In genomic region chr5:137218896-137219295, GRCh38 we compare ENCODE assay signal across 14 cellular contexts.
DNase-seq lines count a peak whose midpoint lies in the region; ATAC-seq, FAIRE-seq and TF ChIP-seq lines count a peak whose summit lies in the region.
"Had no signal": no experiment of that assay in that cellular context is flagged by ENCODE, and none has a peak within 500 bp of the region (broad histone marks: within the 10 kb centered on the region; RNA-seq: fewer than 3 reads in every experiment).

No MANE protein-coding gene starts in this region.

- H3K4me3 ChIP-seq in MG63 (no peak overlapping the region), keratinocyte (ENCODE audit: control insufficient read depth in 2 of 3, extremely low read depth in 1 of 3, insufficient read depth in 2 of 3, low read depth in 1 of 3, low read length in 3 of 3) (no peak overlapping the region)
- H3K4me3 ChIP-seq: heart left ventricle had no signal

- no peaks in the 10 kb centered on the region for H3K9me1 ChIP-seq in keratinocyte (ENCODE audit: control insufficient read depth, extremely low read depth, insufficient read depth, low read length)

- H3K36me3 ChIP-seq in MG63, result no peaks in the 10 kb centered on the region
- H3K36me3 ChIP-seq in keratinocyte (ENCODE audit: control insufficient read depth in 2 of 2, extremely low read depth in 1 of 2, insufficient read depth in 2 of 2, low read length in 2 of 2), result no peaks in the 10 kb centered on the region
- H3K36me3 ChIP-seq: heart left ventricle had no signal

- POLR2A ChIA-PET in activated CD8-positive, alpha-beta T cell treated with anti-CD3 and anti-CD28 coated beads, Interleukin-2, amount 10 ng/mL, durations not matched to agents 7 days and 5 days (lab: Charles Lee), result no interaction called here

- H3K27me3 Mint-ChIP-seq in activated CD8-positive, alpha-beta T cell treated with anti-CD3 and anti-CD28 coated beads, Interleukin-2, amount 10 ng/mL, durations not matched to agents 7 days and 5 days (ENCODE audit: low read depth), result peaks cover 11% of the 10 kb centered on the region
- H3K27me3 Mint-ChIP-seq: activated CD4-positive, alpha-beta T cell treated with anti-CD3 and anti-CD28 coated beads, Interleukin-2, amount 10 ng/mL, durations not matched to agents 24 days and 14 days had no signal

- peak overlapping the region; percentile 62 for H3K4me2 ChIP-seq in keratinocyte (ENCODE audit: control insufficient read depth, extremely low read depth, insufficient read depth, low read depth, low read length)

- H3K9ac ChIP-seq in keratinocyte (ENCODE audit: control insufficient read depth, extremely low read depth, insufficient read depth, low read length), result no peak overlapping the region

- no peak for TF ChIP-seq CTCF in VCaP (conservative IDR thresholded peaks at IDR 0.05)
- no peak for TF ChIP-seq CTCF in keratinocyte (optimal IDR thresholded peaks at IDR 0.05 in 1 of 3, IDR thresholded peaks at IDR 0.05 in 1 of 3, conservative IDR thresholded peaks at IDR 0.05 in 1 of 3; ENCODE audit: extremely low read depth in 1 of 3, insufficient read depth in 2 of 3, low read length in 3 of 3)

- H2AFZ ChIP-seq in keratinocyte (ENCODE audit: control insufficient read depth, low read length), result no peak overlapping the region

- CTCF ChIA-PET in activated CD8-positive, alpha-beta T cell treated with anti-CD3 and anti-CD28 coated beads, Interleukin-2, amount 10 ng/mL, durations not matched to agents 7 days and 5 days (lab: Charles Lee), result no interaction called here

- H3K36me3 Mint-ChIP-seq in activated CD8-positive, alpha-beta T cell treated with anti-CD3 and anti-CD28 coated beads, Interleukin-2, amount 10 ng/mL, durations not matched to agents 7 days and 5 days (ENCODE audit: low read depth), result no peaks in the 10 kb centered on the region
- H3K36me3 Mint-ChIP-seq: naive thymus-derived CD8-positive, alpha-beta T cell had no signal

- H3K27ac Mint-ChIP-seq in activated CD8-positive, alpha-beta T cell treated with anti-CD3 and anti-CD28 coated beads, Interleukin-2, amount 10 ng/mL, durations not matched to agents 7 days and 5 days, result no peak overlapping the region
- H3K27ac Mint-ChIP-seq: activated CD4-positive, alpha-beta T cell treated with anti-CD3 and anti-CD28 coated beads, Interleukin-2, amount 10 ng/mL, durations not matched to agents 24 days and 14 days; activated naive CD4-positive, alpha-beta T cell treated with anti-CD3 and anti-CD28 coated beads for 36 hours; naive thymus-derived CD8-positive, alpha-beta T cell had no signal

- H3K9me3 Mint-ChIP-seq in activated CD8-positive, alpha-beta T cell treated with anti-CD3 and anti-CD28 coated beads, Interleukin-2, amount 10 ng/mL, durations not matched to agents 7 days and 5 days (ENCODE audit: insufficient read depth), result no peaks in the 10 kb centered on the region
- H3K9me3 Mint-ChIP-seq: activated CD4-positive, alpha-beta T cell treated with anti-CD3 and anti-CD28 coated beads, Interleukin-2, amount 10 ng/mL, durations not matched to agents 24 days and 14 days; activated naive CD4-positive, alpha-beta T cell treated with anti-CD3 and anti-CD28 coated beads for 36 hours; naive thymus-derived CD8-positive, alpha-beta T cell had no signal

- H3K4me1 ChIP-seq in keratinocyte (ENCODE audit: control insufficient read depth, extremely low read depth, insufficient read depth, low read length), result peaks cover 26% of the 10 kb centered on the region

- H3K27ac ChIP-seq in VCaP (peak overlapping the region; percentile 83), keratinocyte (ENCODE audit: control insufficient read depth, insufficient read depth, low read length) (peak overlapping the region; percentile 6)
- H3K27ac ChIP-seq: heart left ventricle had no signal

- dilution Hi-C loops in keratinocyte (cut with MboI; ENCODE audit: extremely low pct_ligation_motif_present, low sequenced_read_pairs), result no loop called here

- ATAC-seq in activated CD8-positive, alpha-beta T cell treated with anti-CD3 and anti-CD28 coated beads, Interleukin-2, amount 10 ng/mL, durations not matched to agents 7 days and 5 days, result no peak
- ATAC-seq: naive thymus-derived CD8-positive, alpha-beta T cell had no signal

- no peak overlapping the region for H3K4me3 Mint-ChIP-seq in activated CD8-positive, alpha-beta T cell treated with anti-CD3 and anti-CD28 coated beads, Interleukin-2, amount 10 ng/mL, durations not matched to agents 7 days and 5 days
- H3K4me3 Mint-ChIP-seq: activated CD4-positive, alpha-beta T cell treated with anti-CD3 and anti-CD28 coated beads, Interleukin-2, amount 10 ng/mL, durations not matched to agents 24 days and 14 days; activated naive CD4-positive, alpha-beta T cell treated with anti-CD3 and anti-CD28 coated beads for 36 hours; naive thymus-derived CD8-positive, alpha-beta T cell had no signal

- no peak for FAIRE-seq in keratinocyte (lab: Jason Lieb, UNC)
- FAIRE-seq: H1 had no signal

- H4K20me1 ChIP-seq in keratinocyte (ENCODE audit: control insufficient read depth, extremely low read depth, insufficient read depth, low read length), result no peaks in the 10 kb centered on the region

- H3K9me3 ChIP-seq in MG63, result no peaks in the 10 kb centered on the region
- no peaks in the 10 kb centered on the region for H3K9me3 ChIP-seq in keratinocyte (ENCODE audit: control insufficient read depth, low read depth, low read length)
- H3K9me3 ChIP-seq: heart left ventricle had no signal

- H3K4me1 Mint-ChIP-seq in activated CD8-positive, alpha-beta T cell treated with anti-CD3 and anti-CD28 coated beads, Interleukin-2, amount 10 ng/mL, durations not matched to agents 7 days and 5 days (ENCODE audit: low read depth), result no peaks in the 10 kb centered on the region
- H3K4me1 Mint-ChIP-seq: activated CD4-positive, alpha-beta T cell treated with anti-CD3 and anti-CD28 coated beads, Interleukin-2, amount 10 ng/mL, durations not matched to agents 24 days and 14 days; naive thymus-derived CD8-positive, alpha-beta T cell had no signal

- no peaks in the 10 kb centered on the region for H3K27me3 ChIP-seq in MG63
- no peaks in the 10 kb centered on the region for H3K27me3 ChIP-seq in keratinocyte (ENCODE audit: control insufficient read depth, extremely low read depth, insufficient read depth, low read length)
- H3K27me3 ChIP-seq: heart left ventricle had no signal

- DNase-seq in COR-L47 (lab: John Stamatoyannopoulos, UW), result peak; percentile 24
- peak; percentile 52 for DNase-seq in MG63
- DNase-seq in keratinocyte (ENCODE audit: low read depth, low spot score), result no peak
- DNase-seq in SIG-M5 (lab: John Stamatoyannopoulos, UW), result no peak
- no peak for DNase-seq in iPS-NIHi11 (ENCODE audit: low spot score)
- DNase-seq in activated CD8-positive, alpha-beta T cell treated with anti-CD3 and anti-CD28 coated beads, Interleukin-2, amount 10 ng/mL, durations not matched to agents 7 days and 5 days, result no peak
- no peak for DNase-seq in T1000 (lab: John Stamatoyannopoulos, UW)
- DNase-seq: activated CD4-positive, alpha-beta T cell treated with anti-CD3 and anti-CD28 coated beads, Interleukin-2, amount 10 ng/mL, durations not matched to agents 24 days and 14 days; activated naive CD4-positive, alpha-beta T cell treated with anti-CD3 and anti-CD28 coated beads for 36 hours; effector CD4-positive, alpha-beta T cell; heart left ventricle; naive thymus-derived CD8-positive, alpha-beta T cell had no signal

- H3K79me2 ChIP-seq in keratinocyte (ENCODE audit: control insufficient read depth, insufficient read depth, low read length), result no peaks in the 10 kb centered on the region

Comparison
In these comparisons a context has a peak if more than half of its experiments do, and no peak if none do; other contexts are left out.
1. DNase-seq: peak in COR-L47 (single experiment) and MG63 (single experiment); none in keratinocyte (single experiment), SIG-M5 (single experiment), iPS-NIHi11 (single experiment), activated CD8-positive, alpha-beta T cell treated with anti-CD3 and anti-CD28 coated beads, Interleukin-2, amount 10 ng/mL, durations not matched to agents 7 days and 5 days (single experiment) and T1000 (single experiment).